ENCODE assay signal across 41 cellular contexts in genomic region chr19:15591796-15592195, GRCh38. TPM values are rescaled to one million over a fixed set of nuclear protein-coding genes. Genes with fewer than 3 reads are reported as not detected.
"Had no signal": no experiment of that assay in that cellular context is flagged by ENCODE, and none has a peak within 500 bp of the region (broad histone marks: within the 10 kb centered on the region; RNA-seq: fewer than 3 reads in every experiment).

No MANE protein-coding gene starts in this region.

- H3K4me1 Mint-ChIP-seq: activated B cell treated with CpG ODN at 0.5 μM for 24 hours; activated T-helper 17 cell treated with anti-CD3 and anti-CD28 coated beads, Interleukin-2, amount 50 U/mL, for 72 hours; central memory CD8-positive, alpha-beta T cell had no signal

- FAIRE-seq: astrocyte, endometrium, endothelial cell of umbilical vein had no signal

- H3K4me3 ChIP-seq: esophagus squamous epithelium, gastroesophageal sphincter had no signal

- H3K27ac Mint-ChIP-seq: activated B cell treated with CpG ODN at 0.5 μM for 24 hours; activated CD8-positive, alpha-beta T cell treated with anti-CD3 and anti-CD28 coated beads for 36 hours; activated naive CD8-positive, alpha-beta T cell; activated T-cell treated with anti-CD3 and anti-CD28 coated beads, Interleukin-2, amount 50 U/mL, for 24 hours; activated T-helper 17 cell treated with anti-CD3 and anti-CD28 coated beads, Interleukin-2, amount 50 U/mL, for 72 hours; T-helper 17 cell; T-helper 2 cell treated with Interferon-gamma antibody and Interleukin-4, amounts not matched to agents 5 μg/mL and 100 μg/mL, for 36 hours had no signal

- H3K36me3 ChIP-seq: brain microvascular endothelial cell, esophagus squamous epithelium, gastroesophageal sphincter, WERI-Rb-1 had no signal

- ATAC-seq: activated CD4-positive, CD25-positive, alpha-beta regulatory T cell treated with anti-CD3 and anti-CD28 coated beads, Interleukin-2, amount 50 U/mL, for 24 hours; activated CD8-positive, alpha-beta T cell treated with anti-CD3 and anti-CD28 coated beads for 36 hours; activated T-helper 17 cell treated with anti-CD3 and anti-CD28 coated beads, Interleukin-2, amount 50 U/mL, for 72 hours; gastroesophageal sphincter; T-helper 17 cell had no signal

- H3K9me3 Mint-ChIP-seq: activated T-helper 17 cell treated with anti-CD3 and anti-CD28 coated beads, Interleukin-2, amount 50 U/mL, for 72 hours; central memory CD8-positive, alpha-beta T cell; T-helper 2 cell treated with Interferon-gamma antibody and Interleukin-4, amounts not matched to agents 5 μg/mL and 100 μg/mL, for 36 hours had no signal

- DNase-seq: activated B cell treated with CpG ODN at 0.5 μM for 24 hours; activated CD4-positive, alpha-beta T cell treated with anti-CD3 and anti-CD28 coated beads for 48 hours; activated CD4-positive, alpha-beta T cell treated with anti-CD3 and anti-CD28 coated beads, Interleukin-2, amount 50 U/mL, for 1 hour; activated CD4-positive, alpha-beta T cell treated with anti-CD3 and anti-CD28 coated beads, Interleukin-2, amount 50 U/mL, for 48 hours; activated CD8-positive, alpha-beta memory T cell treated with anti-CD3 and anti-CD28 coated beads, Interleukin-2, amount 50 U/mL, for 4 hours; activated CD8-positive, alpha-beta T cell treated with anti-CD3 and anti-CD28 coated beads for 36 hours; activated effector memory CD4-positive, alpha-beta T cell treated with Interleukin-2 at 50 U/mL for 16 hours; activated gamma-delta T cell treated with Interleukin-2 at 50 U/mL for 16 hours; activated naive CD4-positive, alpha-beta T cell treated with anti-CD3 and anti-CD28 coated beads, Interleukin-2, amount 50 U/mL, for 16 hours; activated naive CD4-positive, alpha-beta T cell treated with Interleukin-2 at 50 U/mL for 16 hours; activated T-cell treated with anti-CD3 and anti-CD28 coated beads for 4 hours; activated T-cell treated with anti-CD3 and anti-CD28 coated beads, Interleukin-2, amount 50 U/mL, for 24 hours; amniotic stem cell; anterior cingulate cortex; brain microvascular endothelial cell; cortex of kidney; dermis blood vessel endothelial cell; effector CD4-positive, alpha-beta T cell; esophagus squamous epithelium; foreskin melanocyte; T-helper 1 cell; T-helper 17 cell; T1000; WERI-Rb-1 had no signal

- H3K27me3 ChIP-seq: brain microvascular endothelial cell had no signal

- H3K4me3 Mint-ChIP-seq: activated B cell treated with CpG ODN at 0.5 μM for 24 hours; activated CD8-positive, alpha-beta T cell treated with anti-CD3 and anti-CD28 coated beads for 36 hours; activated naive CD8-positive, alpha-beta T cell; activated T-cell treated with anti-CD3 and anti-CD28 coated beads, Interleukin-2, amount 50 U/mL, for 24 hours; activated T-helper 17 cell treated with anti-CD3 and anti-CD28 coated beads, Interleukin-2, amount 50 U/mL, for 72 hours; central memory CD8-positive, alpha-beta T cell; T-helper 17 cell; T-helper 2 cell treated with Interferon-gamma antibody and Interleukin-4, amounts not matched to agents 5 μg/mL and 100 μg/mL, for 36 hours had no signal

- H3K4me1 ChIP-seq: gastroesophageal sphincter had no signal

- H3K27ac ChIP-seq: brain microvascular endothelial cell, epithelial cell of prostate, esophagus squamous epithelium, gastroesophageal sphincter, WERI-Rb-1 had no signal

RNA-seq across cellular contexts. Expression of gene CYP4F8, which starts 23.2 kb away (rescaled TPM):
- total RNA-seq: activated B cell treated with CpG ODN at 0.5 μM for 24 hours; activated CD8-positive, alpha-beta T cell treated with anti-CD3 and anti-CD28 coated beads for 36 hours; activated T-helper 17 cell treated with anti-CD3 and anti-CD28 coated beads, Interleukin-2, amount 50 U/mL, for 72 hours; astrocyte; bronchial epithelial cell; cardiac septum; cerebellum; dermis blood vessel endothelial cell; endothelial cell of umbilical vein; esophagus squamous epithelium; fibroblast of lung; fibroblast of villous mesenchyme; gastroesophageal sphincter; glomerular endothelial cell; T-helper 17 cell had no signal
- polyA plus RNA-seq: adipose tissue, endothelial cell of umbilical vein, fibroblast of lung had no signal

RNA-seq across cellular contexts. Expression of gene CYP4F3, which starts 48.9 kb away (rescaled TPM):
- total RNA-seq: activated B cell treated with CpG ODN at 0.5 μM for 24 hours, astrocyte, dermis blood vessel endothelial cell, endothelial cell of umbilical vein, fibroblast of lung, fibroblast of villous mesenchyme, glomerular endothelial cell had no signal
- polyA plus RNA-seq: endothelial cell of umbilical vein, fibroblast of lung had no signal
